In the genomic region with DNA sequence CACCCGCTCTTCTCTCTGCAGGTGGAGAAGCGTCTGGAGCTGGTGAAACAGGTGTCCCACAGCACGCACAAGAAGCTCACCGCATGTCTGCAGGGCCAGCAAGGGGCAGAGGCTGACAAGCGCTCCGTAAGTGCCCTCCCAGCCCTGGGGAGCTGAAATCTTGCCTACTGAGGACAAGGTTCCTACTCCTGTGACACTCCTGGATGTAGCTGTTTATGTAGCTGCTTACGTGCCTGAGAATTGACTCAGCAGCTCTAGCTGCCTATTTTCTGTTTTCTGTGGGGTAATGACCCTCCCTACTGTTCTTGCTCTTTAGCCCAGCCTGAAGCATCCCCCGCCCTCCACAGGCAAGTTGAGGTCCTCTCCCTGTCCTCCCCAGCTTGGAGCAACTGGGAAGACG, we compare ENCODE assay signal across 16 cellular contexts.
DNase-seq lines count a peak whose midpoint lies in the region; ATAC-seq, FAIRE-seq and TF ChIP-seq lines count a peak whose summit lies in the region.
"Had no signal": no experiment of that assay in that cellular context is flagged by ENCODE, and none has a peak within 500 bp of the region (broad histone marks: within the 10 kb centered on the region; RNA-seq: fewer than 3 reads in every experiment).

No MANE protein-coding gene starts in this region.

- H4K5ac ChIP-seq in H1 (ENCODE audit: insufficient read length, low read depth, low read length): no peak overlapping the region

- peaks cover 5 to 11% (median 9%) of the 10 kb centered on the region in 4 experiments; a peak in 5 of 7 replicates for H3K4me1 ChIP-seq in H1 (replicated peaks in 1 of 4; ENCODE audit: control insufficient read depth in 3 of 4, insufficient read depth in 4 of 4, low read length in 3 of 4)

- H3K4ac ChIP-seq in H1 (replicated peaks; ENCODE audit: insufficient read length, low read depth, low read length): no peak overlapping the region

- FAIRE-seq in H1 (lab: Jason Lieb, UNC): no peak
- FAIRE-seq: G401.6, GM12891, GM19239, H54 had no signal

- no peak overlapping the region for H2BK15ac ChIP-seq in H1 (ENCODE audit: low read length)

- CTCF ChIA-PET in H1 (lab: Charles Lee; ENCODE audit: partially characterized antibody): interaction anchor here (0.6 to 1.2 kb wide), 3 partner anchors 40 to 154 kb away, joined by 3 to 4 read pairs (median 3); no protein-coding TSS in a partner anchor

- intact Hi-C loops in activated T-helper 1 cell treated with anti-CD3 and anti-CD28 coated beads, Interleukin-12 subunit alpha, Interleukin-12 subunit beta, Interleukin-2, Interleukin-4 antibody, amounts not matched to agents 30 ng/mL and 10 ng/mL and 1 ng/mL, durations not matched to agents 14 hours and 24 hours and 36 hours (cut with micrococcal nuclease): no loop called here

- TF ChIP-seq RAD21 in H1 (IDR thresholded peaks at IDR 0.05 in 1 of 2, conservative IDR thresholded peaks at IDR 0.05 in 1 of 2; ENCODE audit: low read depth in 2 of 2, low read length in 2 of 2): no peak

- no peak overlapping the region for H4K91ac ChIP-seq in H1 (replicated peaks; ENCODE audit: insufficient read length, low read length)

- H3K23me2 ChIP-seq in H1 (ENCODE audit: low read depth, low read length): no peaks in the 10 kb centered on the region; the same call in 1 of the 2 replicates

- DNase-seq in NCI-H748 treated with DMSO at 0.1 percent for 48 hours (lab: John Stamatoyannopoulos, UW): peak; percentile 23
- no peak for DNase-seq in NCI-H748 (lab: John Stamatoyannopoulos, UW; ENCODE audit: unreplicated experiment)
- DNase-seq in M059J (ENCODE audit: low read depth): peak; percentile 54
- no peak for DNase-seq in H1 (ENCODE audit: low read depth in 1 of 2, low spot score in 2 of 2)
- DNase-seq in naive thymus-derived CD8-positive, alpha-beta T cell: no peak
- DNase-seq in dermis blood vessel endothelial cell: no peak
- DNase-seq in activated T-helper 1 cell treated with anti-CD3 and anti-CD28 coated beads, Interleukin-12 subunit alpha, Interleukin-12 subunit beta, Interleukin-2, Interleukin-4 antibody, amounts not matched to agents 30 ng/mL and 10 ng/mL and 1 ng/mL, durations not matched to agents 14 hours and 24 hours and 36 hours (ENCODE audit: low spot score): no peak
- DNase-seq: ACHN; CD4-positive, CD25-positive, alpha-beta regulatory T cell; DMS53 had no signal

- H3K4me2 ChIP-seq in H1 (ENCODE audit: insufficient read depth in 1 of 2, low read depth in 2 of 2, low read length in 2 of 2): no peak overlapping the region
- H3K4me2 ChIP-seq: BLaER1 treated with 17β-estradiol and CSF1 and Interleukin-3, amounts not matched to agents 10 nM and 100 nM had no signal

- no peak overlapping the region for H3K9ac ChIP-seq in H1 (replicated peaks in 1 of 4; ENCODE audit: extremely low read depth in 1 of 4, low read depth in 3 of 4, low read length in 3 of 4)
- H3K9ac ChIP-seq: BLaER1 treated with 17β-estradiol and CSF1 and Interleukin-3, amounts not matched to agents 10 nM and 100 nM had no signal

- H3K23ac ChIP-seq in H1 (ENCODE audit: insufficient read length): no peak overlapping the region

- no peak overlapping the region for H4K8ac ChIP-seq in H1 (ENCODE audit: extremely low read depth, insufficient read depth, low read length)

- no peaks in the 10 kb centered on the region for H3K36me3 ChIP-seq in H1 (ENCODE audit: control insufficient read depth in 2 of 4, insufficient read depth in 4 of 4, low read length in 3 of 4)

- TF ChIP-seq POLR2A in H1 (IDR thresholded peaks at IDR 0.05; ENCODE audit: control extremely low read depth in 1 of 2, low read depth in 2 of 2, low read length in 2 of 2): no peak

- POLR2A ChIA-PET in H1 (lab: Charles Lee; ENCODE audit: partially characterized antibody): interaction anchor here (0.9 to 1.5 kb wide), 2 partner anchors 16 to 22 kb away, joined by 5 read pairs; no protein-coding TSS in a partner anchor
- POLR2A ChIA-PET in naive thymus-derived CD8-positive, alpha-beta T cell (lab: Charles Lee): no interaction called here

- peaks cover 0 to 2% of the 10 kb centered on the region in 2 experiments for H4K20me1 ChIP-seq in H1 (replicated peaks in 1 of 2; ENCODE audit: control insufficient read depth in 1 of 2, insufficient read depth in 2 of 2, low read length in 2 of 2)
- H4K20me1 ChIP-seq: BLaER1 treated with 17β-estradiol and CSF1 and Interleukin-3, amounts not matched to agents 10 nM and 100 nM had no signal

- H3K56ac ChIP-seq in H1 (replicated peaks; ENCODE audit: insufficient read length, low read depth, low read length): no peak overlapping the region

- peaks cover 0 to 3% of the 10 kb centered on the region in 2 experiments; a peak in 1 of 4 replicates for H3K9me3 ChIP-seq in H1 (ENCODE audit: insufficient read depth in 2 of 2, low read depth in 1 of 2, low read length in 1 of 2)

- WGBS in H1 (ENCODE audit: extremely low coverage in 1 of 2, insufficient coverage in 1 of 2, insufficient read length in 1 of 2, insufficient replicate concordance in 2 of 2, low coverage in 1 of 2, low lambda C conversion rate in 2 of 2, missing lambda C conversion rate in 1 of 2), 2 experiments: 89% methylated on average over 9 of the region's 9 CpGs; no CpG with 5 or more reads in 1 of the 2 experiments

- peaks cover 7 to 63% (median 24%) of the 10 kb centered on the region in 9 donors for H3K9me3 Mint-ChIP-seq in naive thymus-derived CD8-positive, alpha-beta T cell
- peaks cover 41% of the 10 kb centered on the region for H3K9me3 Mint-ChIP-seq in activated T-helper 1 cell treated with anti-CD3 and anti-CD28 coated beads, Interleukin-12 subunit alpha, Interleukin-12 subunit beta, Interleukin-2, Interleukin-4 antibody, amounts not matched to agents 30 ng/mL and 10 ng/mL and 1 ng/mL, durations not matched to agents 14 hours and 24 hours and 36 hours

- H2BK5ac ChIP-seq in H1 (ENCODE audit: low read depth, low read length): no peak overlapping the region

- no peak overlapping the region for H3K4me3 ChIP-seq in H1 (ENCODE audit: extremely low read depth in 1 of 4, insufficient read depth in 2 of 4, low read depth in 3 of 4, low read length in 4 of 4)
- H3K4me3 ChIP-seq: BLaER1 treated with 17β-estradiol and CSF1 and Interleukin-3, amounts not matched to agents 10 nM and 100 nM had no signal

- no peak overlapping the region for H2BK120ac ChIP-seq in H1 (replicated peaks; ENCODE audit: low read depth, low read length)

- no peak overlapping the region for H2AFZ ChIP-seq in H1 (ENCODE audit: low read length)

- H3K18ac ChIP-seq in H1 (ENCODE audit: extremely low read depth, low read length): no peak overlapping the region

- TF ChIP-seq CTCF in H1 (IDR thresholded peaks at IDR 0.05; ENCODE audit: control extremely low read depth in 1 of 3, insufficient read depth in 1 of 3, low read depth in 1 of 3, low read length in 3 of 3): no peak

- TF ChIP-seq EP300 in H1 (IDR thresholded peaks at IDR 0.05; ENCODE audit: borderline replicate concordance in 1 of 2, low read depth in 2 of 2, low read length in 2 of 2): no peak

- no peak overlapping the region for H2AK5ac ChIP-seq in H1 (ENCODE audit: low read depth, low read length)

- no peak overlapping the region for H3K27ac Mint-ChIP-seq in naive thymus-derived CD8-positive, alpha-beta T cell
- no peak overlapping the region for H3K27ac Mint-ChIP-seq in activated T-helper 1 cell treated with anti-CD3 and anti-CD28 coated beads, Interleukin-12 subunit alpha, Interleukin-12 subunit beta, Interleukin-2, Interleukin-4 antibody, amounts not matched to agents 30 ng/mL and 10 ng/mL and 1 ng/mL, durations not matched to agents 14 hours and 24 hours and 36 hours
- H3K27ac Mint-ChIP-seq: CD4-positive, CD25-positive, alpha-beta regulatory T cell had no signal

- H2BK20ac ChIP-seq in H1 (ENCODE audit: low read length): no peak overlapping the region

- no peak overlapping the region for H3K14ac ChIP-seq in H1 (ENCODE audit: insufficient read length)

- 0 out of 4 replicates have a peak, but pooled peaks cover 0 to 5% of the 10 kb centered on the region in 2 experiments for H3K79me2 ChIP-seq in H1 (ENCODE audit: control insufficient read depth in 1 of 2, insufficient read depth in 2 of 2, low read length in 2 of 2)

- H3K79me1 ChIP-seq in H1 (ENCODE audit: low read depth, low read length): peaks cover 2% of the 10 kb centered on the region; the same call in 1 of the 2 replicates

- H3K4me1 Mint-ChIP-seq in naive thymus-derived CD8-positive, alpha-beta T cell: no peaks in the 10 kb centered on the region
- H3K4me1 Mint-ChIP-seq in activated T-helper 1 cell treated with anti-CD3 and anti-CD28 coated beads, Interleukin-12 subunit alpha, Interleukin-12 subunit beta, Interleukin-2, Interleukin-4 antibody, amounts not matched to agents 30 ng/mL and 10 ng/mL and 1 ng/mL, durations not matched to agents 14 hours and 24 hours and 36 hours (ENCODE audit: low read depth): no peaks in the 10 kb centered on the region
- H3K4me1 Mint-ChIP-seq: CD4-positive, CD25-positive, alpha-beta regulatory T cell; IgD-negative memory B cell had no signal

- peak overlapping the region; percentile 19; the same call in 1 of the 2 replicates for H3K27ac ChIP-seq in H1 (ENCODE audit: low read depth, low read length)
- H3K27ac ChIP-seq: BLaER1 treated with 17β-estradiol and CSF1 and Interleukin-3, amounts not matched to agents 10 nM and 100 nM had no signal

- no peak for ATAC-seq in naive thymus-derived CD8-positive, alpha-beta T cell

- H3K36me3 Mint-ChIP-seq in naive thymus-derived CD8-positive, alpha-beta T cell: peaks cover 0 to 35% (median 0%) of the 10 kb centered on the region in 3 donors
- no peaks in the 10 kb centered on the region for H3K36me3 Mint-ChIP-seq in activated T-helper 1 cell treated with anti-CD3 and anti-CD28 coated beads, Interleukin-12 subunit alpha, Interleukin-12 subunit beta, Interleukin-2, Interleukin-4 antibody, amounts not matched to agents 30 ng/mL and 10 ng/mL and 1 ng/mL, durations not matched to agents 14 hours and 24 hours and 36 hours (ENCODE audit: low read depth)
- H3K36me3 Mint-ChIP-seq: IgD-negative memory B cell had no signal

- no peak overlapping the region for H2BK12ac ChIP-seq in H1 (ENCODE audit: low read depth, low read length)

- no peak overlapping the region for H3K4me3 Mint-ChIP-seq in naive thymus-derived CD8-positive, alpha-beta T cell
- H3K4me3 Mint-ChIP-seq in activated T-helper 1 cell treated with anti-CD3 and anti-CD28 coated beads, Interleukin-12 subunit alpha, Interleukin-12 subunit beta, Interleukin-2, Interleukin-4 antibody, amounts not matched to agents 30 ng/mL and 10 ng/mL and 1 ng/mL, durations not matched to agents 14 hours and 24 hours and 36 hours: no peak overlapping the region
- H3K4me3 Mint-ChIP-seq: CD4-positive, CD25-positive, alpha-beta regulatory T cell; IgD-negative memory B cell had no signal

- H3K27me3 ChIP-seq in H1 (replicated peaks in 1 of 4; ENCODE audit: control insufficient read depth in 3 of 4, extremely low read depth in 1 of 4, insufficient read depth in 3 of 4, low read length in 3 of 4): no peaks in the 10 kb centered on the region
- H3K27me3 ChIP-seq: BLaER1 treated with 17β-estradiol and CSF1 and Interleukin-3, amounts not matched to agents 10 nM and 100 nM had no signal

- peaks cover 1 to 12% (median 6%) of the 10 kb centered on the region in 5 donors for H3K27me3 Mint-ChIP-seq in naive thymus-derived CD8-positive, alpha-beta T cell
- no peaks in the 10 kb centered on the region for H3K27me3 Mint-ChIP-seq in activated T-helper 1 cell treated with anti-CD3 and anti-CD28 coated beads, Interleukin-12 subunit alpha, Interleukin-12 subunit beta, Interleukin-2, Interleukin-4 antibody, amounts not matched to agents 30 ng/mL and 10 ng/mL and 1 ng/mL, durations not matched to agents 14 hours and 24 hours and 36 hours (ENCODE audit: insufficient read depth)
- H3K27me3 Mint-ChIP-seq: CD4-positive, CD25-positive, alpha-beta regulatory T cell had no signal

Comparison
In these comparisons a context has a peak if more than half of its experiments do, and no peak if none do; other contexts are left out.
1. DNase-seq: peak in NCI-H748 treated with DMSO at 0.1 percent for 48 hours (single experiment) and M059J (single experiment); none in NCI-H748 (single experiment), H1 (0 of 2), naive thymus-derived CD8-positive, alpha-beta T cell (0 of 10), dermis blood vessel endothelial cell (single experiment) and activated T-helper 1 cell treated with anti-CD3 and anti-CD28 coated beads, Interleukin-12 subunit alpha, Interleukin-12 subunit beta, Interleukin-2, Interleukin-4 antibody, amounts not matched to agents 30 ng/mL and 10 ng/mL and 1 ng/mL, durations not matched to agents 14 hours and 24 hours and 36 hours (single experiment).